ENCODE assay signal across 36 cellular contexts in genomic region chr18:57372444-57372843, GRCh38. TPM values are rescaled to one million over a fixed set of nuclear protein-coding genes. Genes with fewer than 3 reads are reported as not detected.
"Had no signal": no experiment of that assay in that cellular context is flagged by ENCODE, and none has a peak within 500 bp of the region (broad histone marks: within the 10 kb centered on the region; RNA-seq: fewer than 3 reads in every experiment).

No MANE protein-coding gene starts in this region.

- H3K4me3 ChIP-seq: adrenal gland, ascending aorta, body of pancreas, breast epithelium, cardiac muscle cell had no signal

- H3K27ac ChIP-seq: adrenal gland, ascending aorta, body of pancreas, brain microvascular endothelial cell, breast epithelium, cardiac muscle cell had no signal

- H3K4me1 ChIP-seq: adrenal gland, ascending aorta, body of pancreas, breast epithelium had no signal

- H3K27me3 ChIP-seq: adrenal gland, ascending aorta, body of pancreas, brain microvascular endothelial cell, cardiac muscle cell had no signal

- DNase-seq: activated effector memory CD4-positive, alpha-beta T cell treated with anti-CD3 and anti-CD28 coated beads, Interleukin-2, amount 50 U/mL, for 16 hours; activated effector memory CD4-positive, alpha-beta T cell treated with Interleukin-2 at 50 U/mL for 16 hours; activated gamma-delta T cell; activated gamma-delta T cell treated with Interleukin-2 at 50 U/mL for 16 hours; activated naive CD4-positive, alpha-beta T cell; activated naive CD4-positive, alpha-beta T cell treated with anti-CD3 and anti-CD28 coated beads for 36 hours; activated naive CD4-positive, alpha-beta T cell treated with anti-CD3 and anti-CD28 coated beads, Interleukin-2, amount 10 ng/mL, durations not matched to agents 7 days and 5 days; activated naive CD4-positive, alpha-beta T cell treated with anti-CD3 and anti-CD28 coated beads, Interleukin-2, amount 50 U/mL, for 16 hours; activated naive CD4-positive, alpha-beta T cell treated with Interleukin-2 at 50 U/mL for 16 hours; activated naive CD8-positive, alpha-beta T cell treated with anti-CD3 and anti-CD28 coated beads for 36 hours; activated naive CD8-positive, alpha-beta T cell treated with anti-CD3 and anti-CD28 coated beads, Interleukin-2, amount 10 ng/mL, durations not matched to agents 7 days and 5 days; activated naive CD8-positive, alpha-beta T cell treated with anti-CD3 and anti-CD28 coated beads, Interleukin-2, amount 50 U/mL, for 24 hours; activated T-cell treated with anti-CD3 and anti-CD28 coated beads, Interleukin-2, amount 50 U/mL, for 24 hours; activated T-cell treated with anti-CD3 and anti-CD28 coated beads, Interleukin-2, amount 50 U/mL, for 4 hours; activated T-cell treated with anti-CD3 and anti-CD28 coated beads, Interleukin-2, amount 50 U/mL, for 48 hours; activated T-cell treated with anti-CD3 and anti-CD28 coated beads, Interleukin-2, amount 50 U/mL, for 72 hours; adrenal gland; amniotic stem cell; amygdala; anterior cingulate cortex; aorta; body of pancreas; brain microvascular endothelial cell; caudate nucleus; central memory CD4-positive, alpha-beta T cell; cerebellar nuclear complex had no signal

- ATAC-seq: activated naive CD4-positive, alpha-beta T cell treated with anti-CD3 and anti-CD28 coated beads, Interleukin-2, amount 50 U/mL, for 72 hours; activated naive CD8-positive, alpha-beta T cell treated with anti-CD3 and anti-CD28 coated beads, Interleukin-2, amount 50 U/mL, for 24 hours; activated T-cell treated with anti-CD3 and anti-CD28 coated beads, Interleukin-2, amount 50 U/mL, for 4 hours; activated T-cell treated with anti-CD3 and anti-CD28 coated beads, Interleukin-2, amount 50 U/mL, for 72 hours; activated T-helper 17 cell treated with anti-CD3 and anti-CD28 coated beads, Interleukin-2, amount 50 U/mL, for 72 hours; body of pancreas had no signal

- FAIRE-seq: astrocyte, bronchial epithelial cell had no signal

- H3K36me3 ChIP-seq: adrenal gland, ascending aorta, brain microvascular endothelial cell, breast epithelium, cardiac muscle cell had no signal

- H3K9me3 ChIP-seq: adrenal gland, ascending aorta, body of pancreas, breast epithelium had no signal

RNA-seq across cellular contexts. Expression of gene ST8SIA3, which starts 20.1 kb away (rescaled TPM):
- total RNA-seq: activated naive CD4-positive, alpha-beta T cell treated with anti-CD3 and anti-CD28 coated beads for 36 hours; activated naive CD4-positive, alpha-beta T cell treated with anti-CD3 and anti-CD28 coated beads, Interleukin-2, amount 50 U/mL, for 72 hours; activated naive CD8-positive, alpha-beta T cell treated with anti-CD3 and anti-CD28 coated beads for 36 hours; activated naive CD8-positive, alpha-beta T cell treated with anti-CD3 and anti-CD28 coated beads, Interleukin-2, amount 10 ng/mL, durations not matched to agents 7 days and 5 days; activated T-cell treated with anti-CD3 and anti-CD28 coated beads, Interleukin-2, amount 50 U/mL, for 4 hours; activated T-cell treated with anti-CD3 and anti-CD28 coated beads, Interleukin-2, amount 50 U/mL, for 72 hours; activated T-helper 1 cell treated with anti-CD3 and anti-CD28 coated beads, Interleukin-12 subunit alpha, Interleukin-12 subunit beta, Interleukin-2, Interleukin-4 antibody, amounts not matched to agents 30 ng/mL and 10 ng/mL and 1 ng/mL, durations not matched to agents 14 hours and 24 hours and 36 hours; activated T-helper 17 cell treated with anti-CD3 and anti-CD28 coated beads, Interleukin-2, amount 50 U/mL, for 72 hours; activated T-helper 2 cell treated with anti-CD3 and anti-CD28 coated beads, Interferon-gamma antibody, Interleukin-2, Interleukin-4, amounts not matched to agents 10 μg/mL and 5 μg/mL and 100 μg/mL, durations not matched to agents 14 hours and 24 hours and 36 hours; aorta; ascending aorta; breast epithelium; bronchial epithelial cell; cardiac muscle cell; chondrocyte had no signal
- polyA plus RNA-seq: cardiac muscle cell had no signal
